1 cellular context compared by ENCODE assay signal in the genomic region with DNA sequence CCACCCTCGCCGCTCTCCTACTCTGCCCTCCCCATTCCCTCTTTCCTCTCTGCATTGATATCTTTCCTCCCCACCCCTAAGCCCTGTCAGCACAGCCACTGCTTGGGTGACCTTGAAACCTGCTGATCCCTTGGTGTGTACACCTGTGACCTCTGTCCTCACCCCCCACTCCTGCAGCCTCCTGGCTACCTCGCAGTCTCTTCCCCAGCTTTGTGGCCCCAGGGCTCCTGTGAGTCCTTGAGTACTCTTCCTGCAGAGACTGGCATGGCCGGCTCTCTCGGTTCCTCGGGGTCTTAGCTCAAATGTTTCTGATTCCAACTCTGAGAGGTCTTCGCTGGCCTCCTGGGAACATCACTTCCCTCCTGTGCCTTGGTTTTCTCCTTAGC.
TF ChIP-seq lines count a peak whose summit lies in the region.

No MANE protein-coding gene starts in this region.

TF ChIP-seq in HepG2, 621 proteins besides CTCF, POLR2A, EP300 and RAD21 (continued from another document and continues in another):
- no peak for TF ChIP-seq TAF15 (IDR thresholded peaks at IDR 0.05; ENCODE audit: low read depth, low read length, poor library complexity, severe bottlenecking)
- no peak for TF ChIP-seq ZNF160 (CRISPR knock-in tag; IDR thresholded peaks at IDR 0.05)
- no peak for TF ChIP-seq SOX6 (IDR thresholded peaks at IDR 0.05)
- peak; percentile 64 for TF ChIP-seq SOX6 (CRISPR knock-in tag; IDR thresholded peaks at IDR 0.05)
- TF ChIP-seq ZFP82 (CRISPR knock-in tag; IDR thresholded peaks at IDR 0.05; ENCODE audit: borderline replicate concordance): no peak
- peak; percentile 12; the same call in 1 of the 2 replicates for TF ChIP-seq KDM3A (CRISPR knock-in tag; IDR thresholded peaks at IDR 0.05; ENCODE audit: low read depth)
- TF ChIP-seq ZNF501 (CRISPR knock-in tag; IDR thresholded peaks at IDR 0.05): 0 out of 2 replicates have a peak, but pooled peaks have one; percentile 13
- TF ChIP-seq SP5 (CRISPR knock-in tag; IDR thresholded peaks at IDR 0.05; ENCODE audit: borderline replicate concordance, low read depth): peak; percentile 35; the same call in 1 of the 2 replicates
- TF ChIP-seq FOXA1 (IDR thresholded peaks at IDR 0.05): no peak
- TF ChIP-seq FOXA1 (CRISPR knock-in tag; IDR thresholded peaks at IDR 0.05): peak; percentile 81
- TF ChIP-seq KDM5B (CRISPR knock-in tag; IDR thresholded peaks at IDR 0.05; ENCODE audit: borderline replicate concordance): no peak
- TF ChIP-seq NCOA2 (CRISPR knock-in tag; IDR thresholded peaks at IDR 0.05): peak; percentile 43; the same call in 1 of the 2 replicates
- TF ChIP-seq ZNF629 (CRISPR knock-in tag; conservative IDR thresholded peaks at IDR 0.05): peak; percentile 32; the same call in 1 of the 2 replicates
- TF ChIP-seq REXO4 (CRISPR knock-in tag; IDR thresholded peaks at IDR 0.05; ENCODE audit: borderline replicate concordance): no peak
- TF ChIP-seq, protein P1, sequence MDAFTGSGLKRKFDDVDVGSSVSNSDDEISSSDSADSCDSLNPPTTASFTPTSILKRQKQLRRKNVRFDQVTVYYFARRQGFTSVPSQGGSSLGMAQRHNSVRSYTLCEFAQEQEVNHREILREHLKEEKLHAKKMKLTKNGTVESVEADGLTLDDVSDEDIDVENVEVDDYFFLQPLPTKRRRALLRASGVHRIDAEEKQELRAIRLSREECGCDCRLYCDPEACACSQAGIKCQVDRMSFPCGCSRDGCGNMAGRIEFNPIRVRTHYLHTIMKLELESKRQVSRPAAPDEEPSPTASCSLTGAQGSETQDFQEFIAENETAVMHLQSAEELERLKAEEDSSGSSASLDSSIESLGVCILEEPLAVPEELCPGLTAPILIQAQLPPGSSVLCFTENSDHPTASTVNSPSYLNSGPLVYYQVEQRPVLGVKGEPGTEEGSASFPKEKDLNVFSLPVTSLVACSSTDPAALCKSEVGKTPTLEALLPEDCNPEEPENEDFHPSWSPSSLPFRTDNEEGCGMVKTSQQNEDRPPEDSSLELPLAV (CRISPR knock-in tag; conservative IDR thresholded peaks at IDR 0.05; ENCODE audit: low read depth): no peak
- no peak for TF ChIP-seq ZNF20 (CRISPR knock-in tag; IDR thresholded peaks at IDR 0.05)
- TF ChIP-seq, protein P2, sequence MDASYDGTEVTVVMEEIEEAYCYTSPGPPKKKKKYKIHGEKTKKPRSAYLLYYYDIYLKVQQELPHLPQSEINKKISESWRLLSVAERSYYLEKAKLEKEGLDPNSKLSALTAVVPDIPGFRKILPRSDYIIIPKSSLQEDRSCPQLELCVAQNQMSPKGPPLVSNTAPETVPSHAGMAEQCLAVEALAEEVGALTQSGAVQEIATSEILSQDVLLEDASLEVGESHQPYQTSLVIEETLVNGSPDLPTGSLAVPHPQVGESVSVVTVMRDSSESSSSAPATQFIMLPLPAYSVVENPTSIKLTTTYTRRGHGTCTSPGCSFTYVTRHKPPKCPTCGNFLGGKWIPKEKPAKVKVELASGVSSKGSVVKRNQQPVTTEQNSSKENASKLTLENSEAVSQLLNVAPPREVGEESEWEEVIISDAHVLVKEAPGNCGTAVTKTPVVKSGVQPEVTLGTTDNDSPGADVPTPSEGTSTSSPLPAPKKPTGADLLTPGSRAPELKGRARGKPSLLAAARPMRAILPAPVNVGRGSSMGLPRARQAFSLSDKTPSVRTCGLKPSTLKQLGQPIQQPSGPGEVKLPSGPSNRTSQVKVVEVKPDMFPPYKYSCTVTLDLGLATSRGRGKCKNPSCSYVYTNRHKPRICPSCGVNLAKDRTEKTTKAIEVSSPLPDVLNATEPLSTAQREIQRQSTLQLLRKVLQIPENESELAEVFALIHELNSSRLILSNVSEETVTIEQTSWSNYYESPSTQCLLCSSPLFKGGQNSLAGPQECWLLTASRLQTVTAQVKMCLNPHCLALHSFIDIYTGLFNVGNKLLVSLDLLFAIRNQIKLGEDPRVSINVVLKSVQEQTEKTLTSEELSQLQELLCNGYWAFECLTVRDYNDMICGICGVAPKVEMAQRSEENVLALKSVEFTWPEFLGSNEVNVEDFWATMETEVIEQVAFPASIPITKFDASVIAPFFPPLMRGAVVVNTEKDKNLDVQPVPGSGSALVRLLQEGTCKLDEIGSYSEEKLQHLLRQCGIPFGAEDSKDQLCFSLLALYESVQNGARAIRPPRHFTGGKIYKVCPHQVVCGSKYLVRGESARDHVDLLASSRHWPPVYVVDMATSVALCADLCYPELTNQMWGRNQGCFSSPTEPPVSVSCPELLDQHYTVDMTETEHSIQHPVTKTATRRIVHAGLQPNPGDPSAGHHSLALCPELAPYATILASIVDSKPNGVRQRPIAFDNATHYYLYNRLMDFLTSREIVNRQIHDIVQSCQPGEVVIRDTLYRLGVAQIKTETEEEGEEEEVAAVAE (CRISPR knock-in tag; IDR thresholded peaks at IDR 0.05; ENCODE audit: borderline replicate concordance): peak; percentile 43; the same call in 1 of the 2 replicates
- no peak for TF ChIP-seq RELA (CRISPR knock-in tag; IDR thresholded peaks at IDR 0.05)
- TF ChIP-seq, protein P3, sequence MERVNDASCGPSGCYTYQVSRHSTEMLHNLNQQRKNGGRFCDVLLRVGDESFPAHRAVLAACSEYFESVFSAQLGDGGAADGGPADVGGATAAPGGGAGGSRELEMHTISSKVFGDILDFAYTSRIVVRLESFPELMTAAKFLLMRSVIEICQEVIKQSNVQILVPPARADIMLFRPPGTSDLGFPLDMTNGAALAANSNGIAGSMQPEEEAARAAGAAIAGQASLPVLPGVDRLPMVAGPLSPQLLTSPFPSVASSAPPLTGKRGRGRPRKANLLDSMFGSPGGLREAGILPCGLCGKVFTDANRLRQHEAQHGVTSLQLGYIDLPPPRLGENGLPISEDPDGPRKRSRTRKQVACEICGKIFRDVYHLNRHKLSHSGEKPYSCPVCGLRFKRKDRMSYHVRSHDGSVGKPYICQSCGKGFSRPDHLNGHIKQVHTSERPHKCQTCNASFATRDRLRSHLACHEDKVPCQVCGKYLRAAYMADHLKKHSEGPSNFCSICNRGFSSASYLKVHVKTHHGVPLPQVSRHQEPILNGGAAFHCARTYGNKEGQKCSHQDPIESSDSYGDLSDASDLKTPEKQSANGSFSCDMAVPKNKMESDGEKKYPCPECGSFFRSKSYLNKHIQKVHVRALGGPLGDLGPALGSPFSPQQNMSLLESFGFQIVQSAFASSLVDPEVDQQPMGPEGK (CRISPR knock-in tag; IDR thresholded peaks at IDR 0.05): peak; percentile 89
- TF ChIP-seq HHEX (CRISPR knock-in tag; IDR thresholded peaks at IDR 0.05): 0 out of 2 replicates have a peak, but pooled peaks have one; percentile 14
- TF ChIP-seq, protein P4, sequence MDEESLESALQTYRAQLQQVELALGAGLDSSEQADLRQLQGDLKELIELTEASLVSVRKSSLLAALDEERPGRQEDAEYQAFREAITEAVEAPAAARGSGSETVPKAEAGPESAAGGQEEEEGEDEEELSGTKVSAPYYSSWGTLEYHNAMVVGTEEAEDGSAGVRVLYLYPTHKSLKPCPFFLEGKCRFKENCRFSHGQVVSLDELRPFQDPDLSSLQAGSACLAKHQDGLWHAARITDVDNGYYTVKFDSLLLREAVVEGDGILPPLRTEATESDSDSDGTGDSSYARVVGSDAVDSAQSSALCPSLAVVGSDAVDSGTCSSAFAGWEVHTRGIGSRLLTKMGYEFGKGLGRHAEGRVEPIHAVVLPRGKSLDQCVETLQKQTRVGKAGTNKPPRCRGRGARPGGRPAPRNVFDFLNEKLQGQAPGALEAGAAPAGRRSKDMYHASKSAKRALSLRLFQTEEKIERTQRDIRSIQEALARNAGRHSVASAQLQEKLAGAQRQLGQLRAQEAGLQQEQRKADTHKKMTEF (CRISPR knock-in tag; IDR thresholded peaks at IDR 0.05): peak; percentile 37; the same call in 1 of the 2 replicates
- 0 out of 2 replicates have a peak, but pooled peaks have one; percentile 6 for TF ChIP-seq SRY (CRISPR knock-in tag; IDR thresholded peaks at IDR 0.05)
- TF ChIP-seq, protein P5, sequence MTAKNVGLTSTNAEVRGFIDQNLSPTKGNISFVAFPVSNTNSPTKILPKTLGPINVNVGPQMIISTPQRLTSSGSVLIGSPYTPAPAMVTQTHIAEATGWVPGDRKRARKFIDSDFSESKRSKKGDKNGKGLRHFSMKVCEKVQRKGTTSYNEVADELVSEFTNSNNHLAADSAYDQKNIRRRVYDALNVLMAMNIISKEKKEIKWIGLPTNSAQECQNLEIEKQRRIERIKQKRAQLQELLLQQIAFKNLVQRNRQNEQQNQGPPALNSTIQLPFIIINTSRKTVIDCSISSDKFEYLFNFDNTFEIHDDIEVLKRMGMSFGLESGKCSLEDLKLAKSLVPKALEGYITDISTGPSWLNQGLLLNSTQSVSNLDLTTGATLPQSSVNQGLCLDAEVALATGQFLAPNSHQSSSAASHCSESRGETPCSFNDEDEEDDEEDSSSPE (CRISPR knock-in tag; IDR thresholded peaks at IDR 0.05): peak; percentile 27; the same call in 1 of the 2 replicates
- peak in 1 of 2 experiments; percentile 41; a peak in 1 of 4 replicates for TF ChIP-seq KLF16 (CRISPR knock-in tag; IDR thresholded peaks at IDR 0.05)
- TF ChIP-seq ZNF703 (CRISPR knock-in tag; IDR thresholded peaks at IDR 0.05; ENCODE audit: borderline replicate concordance): no peak
- peak; percentile 53; the same call in 1 of the 2 replicates for TF ChIP-seq KMT2A (CRISPR knock-in tag; IDR thresholded peaks at IDR 0.05)
- TF ChIP-seq, protein P6, sequence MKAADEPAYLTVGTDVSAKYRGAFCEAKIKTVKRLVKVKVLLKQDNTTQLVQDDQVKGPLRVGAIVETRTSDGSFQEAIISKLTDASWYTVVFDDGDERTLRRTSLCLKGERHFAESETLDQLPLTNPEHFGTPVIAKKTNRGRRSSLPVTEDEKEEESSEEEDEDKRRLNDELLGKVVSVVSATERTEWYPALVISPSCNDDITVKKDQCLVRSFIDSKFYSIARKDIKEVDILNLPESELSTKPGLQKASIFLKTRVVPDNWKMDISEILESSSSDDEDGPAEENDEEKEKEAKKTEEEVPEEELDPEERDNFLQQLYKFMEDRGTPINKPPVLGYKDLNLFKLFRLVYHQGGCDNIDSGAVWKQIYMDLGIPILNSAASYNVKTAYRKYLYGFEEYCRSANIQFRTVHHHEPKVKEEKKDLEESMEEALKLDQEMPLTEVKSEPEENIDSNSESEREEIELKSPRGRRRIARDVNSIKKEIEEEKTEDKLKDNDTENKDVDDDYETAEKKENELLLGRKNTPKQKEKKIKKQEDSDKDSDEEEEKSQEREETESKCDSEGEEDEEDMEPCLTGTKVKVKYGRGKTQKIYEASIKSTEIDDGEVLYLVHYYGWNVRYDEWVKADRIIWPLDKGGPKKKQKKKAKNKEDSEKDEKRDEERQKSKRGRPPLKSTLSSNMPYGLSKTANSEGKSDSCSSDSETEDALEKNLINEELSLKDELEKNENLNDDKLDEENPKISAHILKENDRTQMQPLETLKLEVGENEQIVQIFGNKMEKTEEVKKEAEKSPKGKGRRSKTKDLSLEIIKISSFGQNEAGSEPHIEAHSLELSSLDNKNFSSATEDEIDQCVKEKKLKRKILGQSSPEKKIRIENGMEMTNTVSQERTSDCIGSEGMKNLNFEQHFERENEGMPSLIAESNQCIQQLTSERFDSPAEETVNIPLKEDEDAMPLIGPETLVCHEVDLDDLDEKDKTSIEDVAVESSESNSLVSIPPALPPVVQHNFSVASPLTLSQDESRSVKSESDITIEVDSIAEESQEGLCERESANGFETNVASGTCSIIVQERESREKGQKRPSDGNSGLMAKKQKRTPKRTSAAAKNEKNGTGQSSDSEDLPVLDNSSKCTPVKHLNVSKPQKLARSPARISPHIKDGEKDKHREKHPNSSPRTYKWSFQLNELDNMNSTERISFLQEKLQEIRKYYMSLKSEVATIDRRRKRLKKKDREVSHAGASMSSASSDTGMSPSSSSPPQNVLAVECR (CRISPR knock-in tag; IDR thresholded peaks at IDR 0.05; ENCODE audit: borderline replicate concordance): 0 out of 2 replicates have a peak, but pooled peaks have one; percentile 50
- no peak for TF ChIP-seq ZNF24 (IDR thresholded peaks at IDR 0.05)
- 0 out of 2 replicates have a peak, but pooled peaks have one; percentile 9 for TF ChIP-seq ZNF431 (CRISPR knock-in tag; IDR thresholded peaks at IDR 0.05; ENCODE audit: borderline replicate concordance, low read depth)
- TF ChIP-seq ZFX (CRISPR knock-in tag; IDR thresholded peaks at IDR 0.05; ENCODE audit: low read depth): peak; percentile 3; the same call in 1 of the 2 replicates
- TF ChIP-seq, protein P7, sequence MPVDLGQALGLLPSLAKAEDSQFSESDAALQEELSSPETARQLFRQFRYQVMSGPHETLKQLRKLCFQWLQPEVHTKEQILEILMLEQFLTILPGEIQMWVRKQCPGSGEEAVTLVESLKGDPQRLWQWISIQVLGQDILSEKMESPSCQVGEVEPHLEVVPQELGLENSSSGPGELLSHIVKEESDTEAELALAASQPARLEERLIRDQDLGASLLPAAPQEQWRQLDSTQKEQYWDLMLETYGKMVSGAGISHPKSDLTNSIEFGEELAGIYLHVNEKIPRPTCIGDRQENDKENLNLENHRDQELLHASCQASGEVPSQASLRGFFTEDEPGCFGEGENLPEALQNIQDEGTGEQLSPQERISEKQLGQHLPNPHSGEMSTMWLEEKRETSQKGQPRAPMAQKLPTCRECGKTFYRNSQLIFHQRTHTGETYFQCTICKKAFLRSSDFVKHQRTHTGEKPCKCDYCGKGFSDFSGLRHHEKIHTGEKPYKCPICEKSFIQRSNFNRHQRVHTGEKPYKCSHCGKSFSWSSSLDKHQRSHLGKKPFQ (CRISPR knock-in tag; IDR thresholded peaks at IDR 0.05; ENCODE audit: insufficient replicate concordance): peak; percentile 89
- peak; percentile 62; the same call in 1 of the 2 replicates for TF ChIP-seq RCOR2 (CRISPR knock-in tag; IDR thresholded peaks at IDR 0.05)
- TF ChIP-seq MIER3 (CRISPR knock-in tag; IDR thresholded peaks at IDR 0.05; ENCODE audit: borderline replicate concordance): peak; percentile 26; the same call in 1 of the 2 replicates
- peak; percentile 80 for TF ChIP-seq HOXA3 (CRISPR knock-in tag; IDR thresholded peaks at IDR 0.05)
- no peak for TF ChIP-seq SOX13 (IDR thresholded peaks at IDR 0.05)
- TF ChIP-seq SOX13 (CRISPR knock-in tag; conservative IDR thresholded peaks at IDR 0.05 in 1 of 2, IDR thresholded peaks at IDR 0.05 in 1 of 2): peak in 1 of 2 experiments; percentile 49; a peak in 2 of 4 replicates
- TF ChIP-seq, protein P8, sequence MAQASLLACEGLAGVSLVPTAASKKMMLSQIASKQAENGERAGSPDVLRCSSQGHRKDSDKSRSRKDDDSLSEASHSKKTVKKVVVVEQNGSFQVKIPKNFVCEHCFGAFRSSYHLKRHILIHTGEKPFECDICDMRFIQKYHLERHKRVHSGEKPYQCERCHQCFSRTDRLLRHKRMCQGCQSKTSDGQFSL (CRISPR knock-in tag; IDR thresholded peaks at IDR 0.05): peak; percentile 95
- TF ChIP-seq LCORL (IDR thresholded peaks at IDR 0.05): no peak
- TF ChIP-seq LCORL (CRISPR knock-in tag; IDR thresholded peaks at IDR 0.05): peak; percentile 68; the same call in 1 of the 2 replicates
- TF ChIP-seq ZNF224 (CRISPR knock-in tag; IDR thresholded peaks at IDR 0.05): peak; percentile 25; the same call in 1 of the 2 replicates
- peak; percentile 54; the same call in 1 of the 2 replicates for TF ChIP-seq RFXAP (CRISPR knock-in tag; IDR thresholded peaks at IDR 0.05; ENCODE audit: borderline replicate concordance)
